8 cellular contexts compared by ENCODE assay signal in the genomic region with DNA sequence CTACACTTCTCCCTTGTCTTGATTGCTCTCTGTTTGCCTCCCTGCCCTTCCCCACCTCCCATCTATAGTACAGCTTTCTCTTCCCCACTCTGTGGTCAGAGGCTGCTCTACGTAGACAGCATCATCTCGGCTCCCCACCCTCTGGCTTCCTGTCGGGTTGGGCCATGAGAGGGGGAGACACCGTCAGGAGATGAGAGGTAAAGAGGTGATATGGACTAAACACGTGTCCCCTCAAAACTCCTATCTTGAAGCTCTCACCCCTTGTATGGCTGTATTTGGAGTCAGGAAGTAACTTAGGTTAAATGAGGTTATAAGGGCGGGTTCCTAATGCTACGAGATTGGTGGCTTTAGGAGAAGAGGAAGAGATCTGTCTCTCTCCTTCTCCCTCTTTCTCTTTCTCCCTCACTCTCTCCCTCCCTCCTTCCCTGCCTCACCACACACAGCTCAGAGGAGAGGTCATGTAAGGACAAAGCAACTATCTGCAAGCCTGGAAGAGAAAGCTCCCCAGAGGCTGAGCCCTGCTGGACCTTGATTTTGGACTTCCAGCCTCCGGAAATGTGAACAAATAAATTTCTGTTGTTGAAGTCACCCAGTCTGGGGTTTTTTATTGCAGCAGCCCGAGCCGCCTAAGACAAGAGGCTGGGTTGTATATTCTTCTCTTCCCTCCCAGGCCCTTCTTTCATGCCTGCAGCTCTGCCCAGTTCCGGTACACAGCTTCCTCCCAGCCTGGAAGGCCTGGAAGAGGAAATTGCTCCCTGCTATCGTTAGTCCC.
DNase-seq lines count a peak whose midpoint lies in the region; ATAC-seq and TF ChIP-seq lines count a peak whose summit lies in the region.

No MANE protein-coding gene starts in this region.

- H3K36me3 ChIP-seq in CD8-positive, alpha-beta memory T cell (ENCODE audit: insufficient read depth, low read length): no peaks in the 10 kb centered on the region
- no peaks in the 10 kb centered on the region for H3K36me3 ChIP-seq in HEK293 (ENCODE audit: control insufficient read depth in 2 of 2, insufficient read depth in 1 of 2, low read length in 2 of 2)

- TF ChIP-seq CTCF in HEK293 (tag by site-specific recombination; IDR thresholded peaks at IDR 0.05): no peak
- TF ChIP-seq CTCF in progenitor cell of endocrine pancreas (IDR thresholded peaks at IDR 0.05; ENCODE audit: unreplicated experiment): no peak

- peak; percentile 38 to 68 for ATAC-seq in left cardiac atrium

- H3K9me3 Mint-ChIP-seq in CD8-positive, alpha-beta memory T cell: peaks cover 0 to 2% (median 0%) of the 10 kb centered on the region in 5 donors
- no peaks in the 10 kb centered on the region for H3K9me3 Mint-ChIP-seq in T-helper 2 cell treated with Interferon-gamma antibody and Interleukin-4, amounts not matched to agents 5 μg/mL and 100 μg/mL, for 36 hours
- no peaks in the 10 kb centered on the region for H3K9me3 Mint-ChIP-seq in progenitor cell of endocrine pancreas (ENCODE audit: low read depth)

- peak in 4 of 5 donors; percentile 13 to 66 (median 36) for DNase-seq in CD8-positive, alpha-beta memory T cell
- DNase-seq in T-helper 2 cell treated with Interferon-gamma antibody and Interleukin-4, amounts not matched to agents 5 μg/mL and 100 μg/mL, for 36 hours (ENCODE audit: low spot score): peak; percentile 8
- DNase-seq in left cardiac atrium: no peak
- DNase-seq in ecto neural progenitor cell (ENCODE audit: low spot score): no peak
- DNase-seq in progenitor cell of endocrine pancreas (ENCODE audit: low spot score, unreplicated experiment): no peak
- DNase-seq in amniotic stem cell (lab: John Stamatoyannopoulos, UW): no peak
- no peak for DNase-seq in mucosa of gallbladder (ENCODE audit: low spot score)

- H3K27me3 ChIP-seq in CD8-positive, alpha-beta memory T cell (ENCODE audit: insufficient read depth, low read length, poor library complexity, severe bottlenecking): no peaks in the 10 kb centered on the region

- H3K9me3 ChIP-seq in CD8-positive, alpha-beta memory T cell (ENCODE audit: low read length): no peaks in the 10 kb centered on the region
- H3K9me3 ChIP-seq in HEK293 (ENCODE audit: control insufficient read depth, insufficient read depth, low read depth, low read length): no peaks in the 10 kb centered on the region

- peak overlapping the region in 5 of 7 donors; percentile 0 to 53 (median 25) for H3K4me3 Mint-ChIP-seq in CD8-positive, alpha-beta memory T cell
- peak overlapping the region; percentile 32 for H3K4me3 Mint-ChIP-seq in T-helper 2 cell treated with Interferon-gamma antibody and Interleukin-4, amounts not matched to agents 5 μg/mL and 100 μg/mL, for 36 hours
- no peak overlapping the region for H3K4me3 Mint-ChIP-seq in progenitor cell of endocrine pancreas (ENCODE audit: low read depth)

- H3K27ac ChIP-seq in CD8-positive, alpha-beta memory T cell (ENCODE audit: low read depth, low read length): no peak overlapping the region
- H3K27ac ChIP-seq in HEK293 (ENCODE audit: extremely low read depth, low read depth, low read length): no peak overlapping the region

- H3K4me3 ChIP-seq in CD8-positive, alpha-beta memory T cell (ENCODE audit: low read length): no peak overlapping the region
- no peak overlapping the region for H3K4me3 ChIP-seq in HEK293 (ENCODE audit: low read depth, low read length)

- CTCF ChIA-PET in CD8-positive, alpha-beta memory T cell (lab: Charles Lee): interaction anchor here (3.0 kb wide), 1 partner anchor 952 kb away, joined by 12 read pairs; no protein-coding TSS in a partner anchor
- CTCF ChIA-PET in HEK293 (lab: Yijun Ruan, JAX): interaction anchor here (0.6 to 5.4 kb wide), 12 partner anchors 8 to 1549 kb away, joined by 3 to 53 read pairs (median 4); no protein-coding TSS in a partner anchor

- H3K27me3 Mint-ChIP-seq in CD8-positive, alpha-beta memory T cell: peaks cover 9% of the 10 kb centered on the region in 2 donors
- H3K27me3 Mint-ChIP-seq in T-helper 2 cell treated with Interferon-gamma antibody and Interleukin-4, amounts not matched to agents 5 μg/mL and 100 μg/mL, for 36 hours (ENCODE audit: low read depth): no peaks in the 10 kb centered on the region
- H3K27me3 Mint-ChIP-seq in progenitor cell of endocrine pancreas: peaks cover 22% of the 10 kb centered on the region

- intact Hi-C loops in left cardiac atrium (cut with DNase I): loop anchor here (5.0 kb wide), 1 partner anchor 952 kb away; no protein-coding TSS in a partner anchor

- POLR2A ChIA-PET in CD8-positive, alpha-beta memory T cell (lab: Charles Lee): no interaction called here
- POLR2A ChIA-PET in HEK293 (lab: Yijun Ruan, JAX): no interaction called here

- H3K36me3 Mint-ChIP-seq in CD8-positive, alpha-beta memory T cell: no peaks in the 10 kb centered on the region
- H3K36me3 Mint-ChIP-seq in T-helper 2 cell treated with Interferon-gamma antibody and Interleukin-4, amounts not matched to agents 5 μg/mL and 100 μg/mL, for 36 hours (ENCODE audit: low read depth): no peaks in the 10 kb centered on the region
- no peaks in the 10 kb centered on the region for H3K36me3 Mint-ChIP-seq in progenitor cell of endocrine pancreas (ENCODE audit: insufficient read depth)

- H3K4me1 ChIP-seq in CD8-positive, alpha-beta memory T cell (ENCODE audit: insufficient read depth, low read length): peaks cover 12% of the 10 kb centered on the region
- H3K4me1 ChIP-seq in HEK293 (ENCODE audit: control insufficient read depth, insufficient read depth, low read length): no peaks in the 10 kb centered on the region

- peaks cover 18 to 19% (median 18%) of the 10 kb centered on the region in 3 donors for H3K4me1 Mint-ChIP-seq in CD8-positive, alpha-beta memory T cell
- H3K4me1 Mint-ChIP-seq in T-helper 2 cell treated with Interferon-gamma antibody and Interleukin-4, amounts not matched to agents 5 μg/mL and 100 μg/mL, for 36 hours (ENCODE audit: low read depth): peaks cover 12% of the 10 kb centered on the region
- H3K4me1 Mint-ChIP-seq in progenitor cell of endocrine pancreas (ENCODE audit: low read depth): peaks cover 4% of the 10 kb centered on the region

- peak overlapping the region in 6 of 8 donors; percentile 37 to 82 (median 61) for H3K27ac Mint-ChIP-seq in CD8-positive, alpha-beta memory T cell
- H3K27ac Mint-ChIP-seq in T-helper 2 cell treated with Interferon-gamma antibody and Interleukin-4, amounts not matched to agents 5 μg/mL and 100 μg/mL, for 36 hours: peak overlapping the region; percentile 60
- H3K27ac Mint-ChIP-seq in progenitor cell of endocrine pancreas: no peak overlapping the region

TF ChIP-seq in HEK293, 187 proteins besides CTCF, POLR2A, EP300 and RAD21:
- TF ChIP-seq, protein P1, sequence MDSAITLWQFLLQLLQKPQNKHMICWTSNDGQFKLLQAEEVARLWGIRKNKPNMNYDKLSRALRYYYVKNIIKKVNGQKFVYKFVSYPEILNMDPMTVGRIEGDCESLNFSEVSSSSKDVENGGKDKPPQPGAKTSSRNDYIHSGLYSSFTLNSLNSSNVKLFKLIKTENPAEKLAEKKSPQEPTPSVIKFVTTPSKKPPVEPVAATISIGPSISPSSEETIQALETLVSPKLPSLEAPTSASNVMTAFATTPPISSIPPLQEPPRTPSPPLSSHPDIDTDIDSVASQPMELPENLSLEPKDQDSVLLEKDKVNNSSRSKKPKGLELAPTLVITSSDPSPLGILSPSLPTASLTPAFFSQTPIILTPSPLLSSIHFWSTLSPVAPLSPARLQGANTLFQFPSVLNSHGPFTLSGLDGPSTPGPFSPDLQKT (IDR thresholded peaks at IDR 0.05; ENCODE audit: borderline replicate concordance, low read depth, low read length): no peak
- TF ChIP-seq SETDB1 (IDR thresholded peaks at IDR 0.05; ENCODE audit: insufficient read length, low read length): peak; percentile 65

Comparison
In these comparisons a context has a peak if more than half of its experiments do, and no peak if none do; other contexts are left out.
1. DNase-seq: peak in CD8-positive, alpha-beta memory T cell (4 of 5) and T-helper 2 cell treated with Interferon-gamma antibody and Interleukin-4, amounts not matched to agents 5 μg/mL and 100 μg/mL, for 36 hours (single experiment); none in left cardiac atrium (single experiment), ecto neural progenitor cell (single experiment), progenitor cell of endocrine pancreas (single experiment), amniotic stem cell (single experiment) and mucosa of gallbladder (single experiment).